In genomic region chr3:193744822-193745684, GRCh38 we compare ENCODE assay signal across 10 cellular contexts.
DNase-seq lines count a peak whose midpoint lies in the region; ATAC-seq, FAIRE-seq and TF ChIP-seq lines count a peak whose summit lies in the region.
"Had no signal": no experiment of that assay in that cellular context is flagged by ENCODE, and none has a peak within 500 bp of the region (broad histone marks: within the 10 kb centered on the region; RNA-seq: fewer than 3 reads in every experiment).

No MANE protein-coding gene starts in this region.

- peak overlapping the region in 6 of 8 donors; percentile 39 to 67 (median 52) for H3K27ac ChIP-seq in spleen

- TF ChIP-seq CTCF in spleen (IDR thresholded peaks at IDR 0.05 in 8 of 11, conservative IDR thresholded peaks at IDR 0.05 in 3 of 11), result no peak

- FAIRE-seq in islet of Langerhans (lab: Jason Lieb, UNC), result peak; percentile 21

- TF ChIP-seq POLR2A in spleen (IDR thresholded peaks at IDR 0.05), result no peak

- H3K9me3 ChIP-seq in spleen, result peaks cover 0 to 9% (median 0%) of the 10 kb centered on the region in 8 donors

- H3K4me1 ChIP-seq in spleen, result peaks cover 0 to 23% (median 12%) of the 10 kb centered on the region in 6 donors

- no peaks in the 10 kb centered on the region for H3K36me3 ChIP-seq in spleen

- no peak for ATAC-seq in HG03354 (IDR thresholded peaks at IDR 0.05; ENCODE audit: poor library complexity, severe bottlenecking, unreplicated experiment)
- ATAC-seq: activated T-cell treated with anti-CD3 and anti-CD28 coated beads, Interleukin-2, amount 50 U/mL, for 72 hours; naive thymus-derived CD8-positive, alpha-beta T cell had no signal

- WGBS in spleen, 5 donors, result 74 to 84% (median 75%) methylated on average over 9 of the region's 9 CpGs

- H3K27me3 ChIP-seq in spleen (replicated peaks in 1 of 7), result no peaks in the 10 kb centered on the region

- no peak overlapping the region for H3K4me3 ChIP-seq in spleen

- intact Hi-C loops in spleen (cut with DNase I; ENCODE audit: low total_unique reads), result no loop called here

- DNase-seq in NCI-H345 (lab: John Stamatoyannopoulos, UW), result peak; percentile 13
- DNase-seq in NCI-H345 treated with DMSO at 0.1 percent for 48 hours (lab: John Stamatoyannopoulos, UW; ENCODE audit: unreplicated experiment), result no peak
- peak; percentile 10 for DNase-seq in RPMI7951 (ENCODE audit: low read depth)
- DNase-seq in spleen, result no peak
- no peak for DNase-seq in activated T-cell treated with anti-CD3 and anti-CD28 coated beads for 4 hours
- no peak for DNase-seq in GF-D8 (lab: John Stamatoyannopoulos, UW)
- DNase-seq: activated T-cell treated with anti-CD3 and anti-CD28 coated beads, Interleukin-2, amount 50 U/mL, for 72 hours; naive thymus-derived CD8-positive, alpha-beta T cell had no signal

Comparison
In these comparisons a context has a peak if more than half of its experiments do, and no peak if none do; other contexts are left out.
1. DNase-seq: peak in NCI-H345 (single experiment) and RPMI7951 (single experiment); none in NCI-H345 treated with DMSO at 0.1 percent for 48 hours (single experiment), spleen (single experiment), activated T-cell treated with anti-CD3 and anti-CD28 coated beads for 4 hours (single experiment) and GF-D8 (single experiment).